ENCODE assay signal across 1 cellular context in the genomic region with DNA sequence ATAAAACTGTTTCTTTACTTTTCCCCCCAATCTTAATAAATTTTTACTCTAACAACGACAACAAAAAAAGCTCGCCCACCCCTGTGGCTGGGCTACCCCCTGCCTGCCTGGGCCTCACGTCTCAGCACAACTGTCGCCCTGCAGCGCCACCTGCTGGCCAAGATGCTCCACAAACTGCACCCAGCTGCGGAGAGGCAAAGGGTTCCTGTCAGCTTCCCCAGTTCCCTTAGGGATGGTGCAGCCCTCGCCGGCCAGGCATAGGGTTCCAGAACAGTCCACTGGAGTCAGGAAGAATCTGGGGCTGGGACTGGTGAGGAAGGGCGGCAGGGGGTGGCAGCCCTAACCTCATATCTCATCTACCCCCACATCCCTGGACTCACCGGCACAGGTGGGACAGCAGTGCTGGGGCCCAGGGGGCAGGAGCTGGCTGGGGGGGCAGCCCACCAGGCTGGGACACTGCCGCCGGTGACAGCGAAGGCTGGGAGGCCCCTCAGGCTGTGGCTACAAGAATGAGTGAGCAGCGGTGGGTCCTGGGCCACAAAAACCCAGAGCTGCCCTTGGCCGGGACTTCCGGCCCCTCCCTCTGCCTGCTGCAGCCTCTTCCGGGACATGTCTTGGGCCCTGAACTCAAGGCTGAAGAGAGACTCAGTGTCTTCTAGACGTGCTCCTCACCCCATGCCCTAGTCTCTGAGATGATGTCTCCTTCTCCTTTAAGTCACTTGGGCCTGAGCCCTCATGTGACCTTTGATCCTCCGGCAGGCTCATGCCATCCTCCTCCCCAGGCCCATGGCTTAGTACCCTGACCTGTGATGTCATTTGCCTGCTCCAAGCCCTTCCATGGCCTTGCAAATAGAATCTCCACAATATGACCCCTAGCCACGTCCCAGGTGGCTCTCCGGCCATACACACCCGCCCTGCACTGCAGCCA.
TF ChIP-seq lines count a peak whose summit lies in the region.

No MANE protein-coding gene starts in this region.

TF ChIP-seq in K562, 482 proteins besides CTCF, POLR2A, EP300 and RAD21 (continued from another document and continues in another):
- TF ChIP-seq, protein P1, sequence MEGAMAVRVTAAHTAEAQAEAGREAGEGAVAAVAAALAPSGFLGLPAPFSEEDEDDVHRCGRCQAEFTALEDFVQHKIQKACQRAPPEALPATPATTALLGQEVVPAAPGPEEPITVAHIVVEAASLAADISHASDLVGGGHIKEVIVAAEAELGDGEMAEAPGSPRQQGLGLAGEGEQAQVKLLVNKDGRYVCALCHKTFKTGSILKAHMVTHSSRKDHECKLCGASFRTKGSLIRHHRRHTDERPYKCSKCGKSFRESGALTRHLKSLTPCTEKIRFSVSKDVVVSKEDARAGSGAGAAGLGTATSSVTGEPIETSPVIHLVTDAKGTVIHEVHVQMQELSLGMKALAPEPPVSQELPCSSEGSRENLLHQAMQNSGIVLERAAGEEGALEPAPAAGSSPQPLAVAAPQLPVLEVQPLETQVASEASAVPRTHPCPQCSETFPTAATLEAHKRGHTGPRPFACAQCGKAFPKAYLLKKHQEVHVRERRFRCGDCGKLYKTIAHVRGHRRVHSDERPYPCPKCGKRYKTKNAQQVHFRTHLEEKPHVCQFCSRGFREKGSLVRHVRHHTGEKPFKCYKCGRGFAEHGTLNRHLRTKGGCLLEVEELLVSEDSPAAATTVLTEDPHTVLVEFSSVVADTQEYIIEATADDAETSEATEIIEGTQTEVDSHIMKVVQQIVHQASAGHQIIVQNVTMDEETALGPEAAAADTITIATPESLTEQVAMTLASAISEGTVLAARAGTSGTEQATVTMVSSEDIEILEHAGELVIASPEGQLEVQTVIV (CRISPR knock-in tag; IDR thresholded peaks at IDR 0.05; ENCODE audit: borderline replicate concordance): no peak
- TF ChIP-seq, protein P2, sequence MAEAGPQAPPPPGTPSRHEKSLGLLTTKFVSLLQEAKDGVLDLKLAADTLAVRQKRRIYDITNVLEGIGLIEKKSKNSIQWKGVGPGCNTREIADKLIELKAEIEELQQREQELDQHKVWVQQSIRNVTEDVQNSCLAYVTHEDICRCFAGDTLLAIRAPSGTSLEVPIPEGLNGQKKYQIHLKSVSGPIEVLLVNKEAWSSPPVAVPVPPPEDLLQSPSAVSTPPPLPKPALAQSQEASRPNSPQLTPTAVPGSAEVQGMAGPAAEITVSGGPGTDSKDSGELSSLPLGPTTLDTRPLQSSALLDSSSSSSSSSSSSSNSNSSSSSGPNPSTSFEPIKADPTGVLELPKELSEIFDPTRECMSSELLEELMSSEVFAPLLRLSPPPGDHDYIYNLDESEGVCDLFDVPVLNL (CRISPR knock-in tag; IDR thresholded peaks at IDR 0.05; ENCODE audit: low read depth): no peak
- TF ChIP-seq TRIM24 (IDR thresholded peaks at IDR 0.05) (peak in 1 of 2 experiments; percentile 79; a peak in 2 of 4 replicates), TCF3 (CRISPR knock-in tag; IDR thresholded peaks at IDR 0.05) (peak; percentile 24; the same call in 1 of the 2 replicates), BRD9 (IDR thresholded peaks at IDR 0.05; ENCODE audit: low read depth, partially characterized antibody) (no peak), SAFB (IDR thresholded peaks at IDR 0.05; ENCODE audit: borderline replicate concordance, low read depth, low read length) (no peak), KAT7 (CRISPR knock-in tag; IDR thresholded peaks at IDR 0.05; ENCODE audit: borderline replicate concordance) (no peak), TGIF2 (CRISPR knock-in tag; IDR thresholded peaks at IDR 0.05) (no peak), RNF2 (IDR thresholded peaks at IDR 0.05) (no peak), SMAD3 (CRISPR knock-in tag; conservative IDR thresholded peaks at IDR 0.05) (no peak), HNRNPLL (IDR thresholded peaks at IDR 0.05; ENCODE audit: low read depth, low read length, poor library complexity, severe bottlenecking) (peak; percentile 43), ZNF384 (IDR thresholded peaks at IDR 0.05; ENCODE audit: low read depth, low read length) (0 out of 2 replicates have a peak, but pooled peaks have one; percentile 49), SRSF7 (optimal IDR thresholded peaks at IDR 0.05; ENCODE audit: low read depth, low read length) (no peak), FOSL1 (tag; conservative IDR thresholded peaks at IDR 0.05) (no peak), KLF6 (CRISPR knock-in tag; IDR thresholded peaks at IDR 0.05; ENCODE audit: borderline replicate concordance) (no peak), BRCA1 (IDR thresholded peaks at IDR 0.05) (no peak), BRCA1 (CRISPR knock-in tag; IDR thresholded peaks at IDR 0.05) (no peak), ZNF146 (CRISPR knock-in tag; IDR thresholded peaks at IDR 0.05; ENCODE audit: unreplicated experiment) (no peak), CBX2 (IDR thresholded peaks at IDR 0.05; ENCODE audit: insufficient read depth, low read length, poor library complexity, severe bottlenecking) (no peak), TBL1XR1 (IDR thresholded peaks at IDR 0.05; ENCODE audit: low read length in 2 of 2) (no peak), CBX8 (IDR thresholded peaks at IDR 0.05; ENCODE audit: borderline replicate concordance, extremely low read depth, low read depth, low read length, poor library complexity, severe bottlenecking) (no peak), PHF20 (IDR thresholded peaks at IDR 0.05; ENCODE audit: partially characterized antibody) (no peak), ZFP30 (CRISPR knock-in tag; IDR thresholded peaks at IDR 0.05; ENCODE audit: borderline replicate concordance) (no peak), SAP30 (IDR thresholded peaks at IDR 0.05; ENCODE audit: borderline replicate concordance, insufficient read depth, low read depth, low read length, poor library complexity, severe bottlenecking) (no peak), LEF1 (IDR thresholded peaks at IDR 0.05) (no peak), BHLHE40 (IDR thresholded peaks at IDR 0.05; ENCODE audit: low read length) (no peak), HNRNPK (IDR thresholded peaks at IDR 0.05; ENCODE audit: low read depth, low read length, poor library complexity, severe bottlenecking) (no peak), TAF15 (IDR thresholded peaks at IDR 0.05; ENCODE audit: low read depth, low read length) (no peak), RHOXF2B (CRISPR knock-in tag; conservative IDR thresholded peaks at IDR 0.05) (no peak; the same call in 1 of the 2 replicates), HEY1 (CRISPR knock-in tag; IDR thresholded peaks at IDR 0.05; ENCODE audit: borderline replicate concordance) (no peak), ZNF274 (IDR thresholded peaks at IDR 0.05; ENCODE audit: borderline replicate concordance, low read depth, low read length) (no peak), THRAP3 (IDR thresholded peaks at IDR 0.05; ENCODE audit: borderline replicate concordance) (no peak), ZNF77 (CRISPR knock-in tag; IDR thresholded peaks at IDR 0.05) (no peak), ZNF212 (CRISPR knock-in tag; IDR thresholded peaks at IDR 0.05) (no peak), ZNF197 (CRISPR knock-in tag; IDR thresholded peaks at IDR 0.05; ENCODE audit: low read depth) (no peak), SMARCB1 (IDR thresholded peaks at IDR 0.05; ENCODE audit: insufficient read length, low read depth) (no peak), JUNB (CRISPR knock-in tag; conservative IDR thresholded peaks at IDR 0.05) (no peak), MYNN (IDR thresholded peaks at IDR 0.05) (peak; percentile 59; the same call in 1 of the 2 replicates), MYNN (CRISPR knock-in tag; IDR thresholded peaks at IDR 0.05) (no peak), ZNF184 (CRISPR knock-in tag; IDR thresholded peaks at IDR 0.05) (no peak), CBX3 (IDR thresholded peaks at IDR 0.05; ENCODE audit: borderline replicate concordance in 1 of 2, low read length in 2 of 2) (peak in 1 of 2 experiments; percentile 100; a peak in 2 of 3 replicates), MTA2 (IDR thresholded peaks at IDR 0.05; ENCODE audit: low read depth) (no peak), HIVEP1 (CRISPR knock-in tag; IDR thresholded peaks at IDR 0.05) (no peak)
- TF ChIP-seq, protein P3, sequence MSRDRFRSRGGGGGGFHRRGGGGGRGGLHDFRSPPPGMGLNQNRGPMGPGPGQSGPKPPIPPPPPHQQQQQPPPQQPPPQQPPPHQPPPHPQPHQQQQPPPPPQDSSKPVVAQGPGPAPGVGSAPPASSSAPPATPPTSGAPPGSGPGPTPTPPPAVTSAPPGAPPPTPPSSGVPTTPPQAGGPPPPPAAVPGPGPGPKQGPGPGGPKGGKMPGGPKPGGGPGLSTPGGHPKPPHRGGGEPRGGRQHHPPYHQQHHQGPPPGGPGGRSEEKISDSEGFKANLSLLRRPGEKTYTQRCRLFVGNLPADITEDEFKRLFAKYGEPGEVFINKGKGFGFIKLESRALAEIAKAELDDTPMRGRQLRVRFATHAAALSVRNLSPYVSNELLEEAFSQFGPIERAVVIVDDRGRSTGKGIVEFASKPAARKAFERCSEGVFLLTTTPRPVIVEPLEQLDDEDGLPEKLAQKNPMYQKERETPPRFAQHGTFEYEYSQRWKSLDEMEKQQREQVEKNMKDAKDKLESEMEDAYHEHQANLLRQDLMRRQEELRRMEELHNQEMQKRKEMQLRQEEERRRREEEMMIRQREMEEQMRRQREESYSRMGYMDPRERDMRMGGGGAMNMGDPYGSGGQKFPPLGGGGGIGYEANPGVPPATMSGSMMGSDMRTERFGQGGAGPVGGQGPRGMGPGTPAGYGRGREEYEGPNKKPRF (IDR thresholded peaks at IDR 0.05; ENCODE audit: low read depth, low read length): no peak
- TF ChIP-seq, protein P4, sequence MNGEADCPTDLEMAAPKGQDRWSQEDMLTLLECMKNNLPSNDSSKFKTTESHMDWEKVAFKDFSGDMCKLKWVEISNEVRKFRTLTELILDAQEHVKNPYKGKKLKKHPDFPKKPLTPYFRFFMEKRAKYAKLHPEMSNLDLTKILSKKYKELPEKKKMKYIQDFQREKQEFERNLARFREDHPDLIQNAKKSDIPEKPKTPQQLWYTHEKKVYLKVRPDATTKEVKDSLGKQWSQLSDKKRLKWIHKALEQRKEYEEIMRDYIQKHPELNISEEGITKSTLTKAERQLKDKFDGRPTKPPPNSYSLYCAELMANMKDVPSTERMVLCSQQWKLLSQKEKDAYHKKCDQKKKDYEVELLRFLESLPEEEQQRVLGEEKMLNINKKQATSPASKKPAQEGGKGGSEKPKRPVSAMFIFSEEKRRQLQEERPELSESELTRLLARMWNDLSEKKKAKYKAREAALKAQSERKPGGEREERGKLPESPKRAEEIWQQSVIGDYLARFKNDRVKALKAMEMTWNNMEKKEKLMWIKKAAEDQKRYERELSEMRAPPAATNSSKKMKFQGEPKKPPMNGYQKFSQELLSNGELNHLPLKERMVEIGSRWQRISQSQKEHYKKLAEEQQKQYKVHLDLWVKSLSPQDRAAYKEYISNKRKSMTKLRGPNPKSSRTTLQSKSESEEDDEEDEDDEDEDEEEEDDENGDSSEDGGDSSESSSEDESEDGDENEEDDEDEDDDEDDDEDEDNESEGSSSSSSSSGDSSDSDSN (IDR thresholded peaks at IDR 0.05; ENCODE audit: borderline replicate concordance in 1 of 2, low read depth in 2 of 2, low read length in 2 of 2): 0 out of 4 replicates have a peak, but pooled peaks of 1 of the 2 experiments have one; percentile 37
- TF ChIP-seq, protein P5, sequence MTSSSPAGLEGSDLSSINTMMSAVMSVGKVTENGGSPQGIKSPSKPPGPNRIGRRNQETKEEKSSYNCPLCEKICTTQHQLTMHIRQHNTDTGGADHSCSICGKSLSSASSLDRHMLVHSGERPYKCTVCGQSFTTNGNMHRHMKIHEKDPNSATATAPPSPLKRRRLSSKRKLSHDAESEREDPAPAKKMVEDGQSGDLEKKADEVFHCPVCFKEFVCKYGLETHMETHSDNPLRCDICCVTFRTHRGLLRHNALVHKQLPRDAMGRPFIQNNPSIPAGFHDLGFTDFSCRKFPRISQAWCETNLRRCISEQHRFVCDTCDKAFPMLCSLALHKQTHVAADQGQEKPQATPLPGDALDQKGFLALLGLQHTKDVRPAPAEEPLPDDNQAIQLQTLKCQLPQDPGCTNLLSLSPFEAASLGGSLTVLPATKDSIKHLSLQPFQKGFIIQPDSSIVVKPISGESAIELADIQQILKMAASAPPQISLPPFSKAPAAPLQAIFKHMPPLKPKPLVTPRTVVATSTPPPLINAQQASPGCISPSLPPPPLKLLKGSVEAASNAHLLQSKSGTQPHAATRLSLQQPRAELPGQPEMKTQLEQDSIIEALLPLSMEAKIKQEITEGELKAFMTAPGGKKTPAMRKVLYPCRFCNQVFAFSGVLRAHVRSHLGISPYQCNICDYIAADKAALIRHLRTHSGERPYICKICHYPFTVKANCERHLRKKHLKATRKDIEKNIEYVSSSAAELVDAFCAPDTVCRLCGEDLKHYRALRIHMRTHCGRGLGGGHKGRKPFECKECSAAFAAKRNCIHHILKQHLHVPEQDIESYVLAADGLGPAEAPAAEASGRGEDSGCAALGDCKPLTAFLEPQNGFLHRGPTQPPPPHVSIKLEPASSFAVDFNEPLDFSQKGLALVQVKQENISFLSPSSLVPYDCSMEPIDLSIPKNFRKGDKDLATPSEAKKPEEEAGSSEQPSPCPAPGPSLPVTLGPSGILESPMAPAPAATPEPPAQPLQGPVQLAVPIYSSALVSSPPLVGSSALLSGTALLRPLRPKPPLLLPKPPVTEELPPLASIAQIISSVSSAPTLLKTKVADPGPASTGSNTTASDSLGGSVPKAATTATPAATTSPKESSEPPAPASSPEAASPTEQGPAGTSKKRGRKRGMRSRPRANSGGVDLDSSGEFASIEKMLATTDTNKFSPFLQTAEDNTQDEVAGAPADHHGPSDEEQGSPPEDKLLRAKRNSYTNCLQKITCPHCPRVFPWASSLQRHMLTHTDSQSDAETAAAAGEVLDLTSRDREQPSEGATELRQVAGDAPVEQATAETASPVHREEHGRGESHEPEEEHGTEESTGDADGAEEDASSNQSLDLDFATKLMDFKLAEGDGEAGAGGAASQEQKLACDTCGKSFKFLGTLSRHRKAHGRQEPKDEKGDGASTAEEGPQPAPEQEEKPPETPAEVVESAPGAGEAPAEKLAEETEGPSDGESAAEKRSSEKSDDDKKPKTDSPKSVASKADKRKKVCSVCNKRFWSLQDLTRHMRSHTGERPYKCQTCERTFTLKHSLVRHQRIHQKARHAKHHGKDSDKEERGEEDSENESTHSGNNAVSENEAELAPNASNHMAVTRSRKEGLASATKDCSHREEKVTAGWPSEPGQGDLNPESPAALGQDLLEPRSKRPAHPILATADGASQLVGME (CRISPR knock-in tag; IDR thresholded peaks at IDR 0.05): no peak
- TF ChIP-seq, protein P6, sequence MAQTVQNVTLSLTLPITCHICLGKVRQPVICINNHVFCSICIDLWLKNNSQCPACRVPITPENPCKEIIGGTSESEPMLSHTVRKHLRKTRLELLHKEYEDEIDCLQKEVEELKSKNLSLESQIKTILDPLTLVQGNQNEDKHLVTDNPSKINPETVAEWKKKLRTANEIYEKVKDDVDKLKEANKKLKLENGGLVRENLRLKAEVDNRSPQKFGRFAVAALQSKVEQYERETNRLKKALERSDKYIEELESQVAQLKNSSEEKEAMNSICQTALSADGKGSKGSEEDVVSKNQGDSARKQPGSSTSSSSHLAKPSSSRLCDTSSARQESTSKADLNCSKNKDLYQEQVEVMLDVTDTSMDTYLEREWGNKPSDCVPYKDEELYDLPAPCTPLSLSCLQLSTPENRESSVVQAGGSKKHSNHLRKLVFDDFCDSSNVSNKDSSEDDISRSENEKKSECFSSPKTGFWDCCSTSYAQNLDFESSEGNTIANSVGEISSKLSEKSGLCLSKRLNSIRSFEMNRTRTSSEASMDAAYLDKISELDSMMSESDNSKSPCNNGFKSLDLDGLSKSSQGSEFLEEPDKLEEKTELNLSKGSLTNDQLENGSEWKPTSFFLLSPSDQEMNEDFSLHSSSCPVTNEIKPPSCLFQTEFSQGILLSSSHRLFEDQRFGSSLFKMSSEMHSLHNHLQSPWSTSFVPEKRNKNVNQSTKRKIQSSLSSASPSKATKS (CRISPR knock-in tag; IDR thresholded peaks at IDR 0.05): no peak
